ENCODE assay signal across 14 cellular contexts in genomic region chr10:61869772-61870520, GRCh38. TPM values are rescaled to one million over a fixed set of nuclear protein-coding genes. Genes with fewer than 3 reads are reported as not detected.
A peak's percentile ranks its signal among the peaks of the same experiment; 100 is the strongest.
DNase-seq lines count a peak whose midpoint lies in the region; ATAC-seq and TF ChIP-seq lines count a peak whose summit lies in the region.
"Had no signal": no experiment of that assay in that cellular context is flagged by ENCODE, and none has a peak within 500 bp of the region (broad histone marks: within the 10 kb centered on the region; RNA-seq: fewer than 3 reads in every experiment).

No MANE protein-coding gene starts in this region.

- peak overlapping the region; percentile 25 for H3K27ac ChIP-seq in AG04450 (ENCODE audit: low read depth, low read length)
- H3K27ac ChIP-seq in muscle layer of duodenum (ENCODE audit: low read length): no peak overlapping the region
- H3K27ac ChIP-seq in Peyer's patch: peak overlapping the region in 2 of 4 donors; percentile 13 to 42
- H3K27ac ChIP-seq: gastrocnemius medialis had no signal

- TF ChIP-seq CTCF in AG04450 (IDR thresholded peaks at IDR 0.05; ENCODE audit: low read depth, low read length): no peak
- TF ChIP-seq CTCF in Loucy (conservative IDR thresholded peaks at IDR 0.05; ENCODE audit: low read length): no peak
- no peak for TF ChIP-seq CTCF in Peyer's patch (IDR thresholded peaks at IDR 0.05)

- ATAC-seq in T-helper 17 cell: no peak
- ATAC-seq: gastrocnemius medialis; stimulated activated naive CD8-positive, alpha-beta T cell treated with anti-CD3 and anti-CD28 coated beads, Interleukin-15, amount 100 ng/mL, for 72 hours had no signal

- peaks cover 2% of the 10 kb centered on the region for H3K4me1 Mint-ChIP-seq in activated CD4-positive, alpha-beta T cell treated with anti-CD3 and anti-CD28 coated beads, Interleukin-2, amount 10 ng/mL, durations not matched to agents 24 days and 14 days
- H3K4me1 Mint-ChIP-seq in T-helper 17 cell: no peaks in the 10 kb centered on the region

- no peak for TF ChIP-seq POLR2A in Peyer's patch (IDR thresholded peaks at IDR 0.05)

- no peaks in the 10 kb centered on the region; the same call in 1 of the 2 replicates for H3K9me3 ChIP-seq in AG04450 (ENCODE audit: control insufficient read depth, insufficient read depth, low read length)
- no peaks in the 10 kb centered on the region for H3K9me3 ChIP-seq in Loucy (ENCODE audit: insufficient read depth, low read depth, low read length)
- no peaks in the 10 kb centered on the region for H3K9me3 ChIP-seq in muscle layer of duodenum (ENCODE audit: control insufficient read depth in 1 of 2, low read length in 2 of 2)
- no peaks in the 10 kb centered on the region for H3K9me3 ChIP-seq in T-helper 17 cell (ENCODE audit: control insufficient read depth, low read length, poor library complexity, severe bottlenecking)
- H3K9me3 ChIP-seq in Peyer's patch: no peaks in the 10 kb centered on the region
- H3K9me3 ChIP-seq: gastrocnemius medialis had no signal

- H3K36me3 Mint-ChIP-seq in activated CD4-positive, alpha-beta T cell treated with anti-CD3 and anti-CD28 coated beads, Interleukin-2, amount 10 ng/mL, durations not matched to agents 24 days and 14 days (ENCODE audit: low read depth): no peaks in the 10 kb centered on the region
- H3K36me3 Mint-ChIP-seq in T-helper 17 cell (ENCODE audit: low read depth): no peaks in the 10 kb centered on the region

- H3K4me1 ChIP-seq in Loucy (ENCODE audit: insufficient read depth, low read length, poor library complexity, severe bottlenecking) (peaks cover 21% of the 10 kb centered on the region), muscle layer of duodenum (ENCODE audit: control insufficient read depth in 1 of 2, insufficient read depth in 2 of 2, low read length in 2 of 2) (peaks cover 4 to 13% of the 10 kb centered on the region in 2 donors), Peyer's patch (peaks cover 0 to 3% (median 0%) of the 10 kb centered on the region in 4 donors)

- H3K4me3 Mint-ChIP-seq in activated CD4-positive, alpha-beta T cell treated with anti-CD3 and anti-CD28 coated beads, Interleukin-2, amount 10 ng/mL, durations not matched to agents 24 days and 14 days: no peak overlapping the region
- H3K4me3 Mint-ChIP-seq in T-helper 17 cell: no peak overlapping the region
- H3K4me3 Mint-ChIP-seq: stimulated activated naive CD8-positive, alpha-beta T cell treated with anti-CD3 and anti-CD28 coated beads, Interleukin-15, amount 100 ng/mL, for 72 hours had no signal

- H4K20me1 ChIP-seq in Loucy (ENCODE audit: insufficient read depth, low read length, poor library complexity, severe bottlenecking): no peaks in the 10 kb centered on the region

- H3K27ac Mint-ChIP-seq in activated CD4-positive, alpha-beta T cell treated with anti-CD3 and anti-CD28 coated beads, Interleukin-2, amount 10 ng/mL, durations not matched to agents 24 days and 14 days: no peak overlapping the region
- H3K27ac Mint-ChIP-seq in T-helper 17 cell: no peak overlapping the region

- POLR2A ChIA-PET in AG04450 (lab: Yijun Ruan, JAX): no interaction called here

- CTCF ChIA-PET in AG04450 (lab: Charles Lee): interaction anchor here (1.3 kb wide), 1 partner anchor 598 kb away, joined by 3 read pairs; no protein-coding TSS in a partner anchor

- no peaks in the 10 kb centered on the region for H3K36me3 ChIP-seq in Loucy (ENCODE audit: insufficient read depth, low read length)
- no peaks in the 10 kb centered on the region for H3K36me3 ChIP-seq in muscle layer of duodenum (ENCODE audit: control insufficient read depth in 1 of 2, insufficient read depth in 2 of 2, low read length in 2 of 2)
- no peaks in the 10 kb centered on the region for H3K36me3 ChIP-seq in Peyer's patch
- H3K36me3 ChIP-seq: gastrocnemius medialis had no signal

- peak overlapping the region; percentile 21 for H3K4me3 ChIP-seq in AG04450 (ENCODE audit: low read depth, low read length)
- peak overlapping the region; percentile 72 for H3K4me3 ChIP-seq in Loucy (ENCODE audit: low read length, poor library complexity, severe bottlenecking)
- H3K4me3 ChIP-seq in muscle layer of duodenum (ENCODE audit: low read depth in 1 of 2, low read length in 2 of 2): peak overlapping the region; percentile 9 to 17
- no peak overlapping the region for H3K4me3 ChIP-seq in Peyer's patch
- H3K4me3 ChIP-seq: gastrocnemius medialis had no signal

- no peaks in the 10 kb centered on the region for H3K79me2 ChIP-seq in Loucy (ENCODE audit: insufficient read depth, low read length)

- H3F3A ChIP-seq in Loucy (ENCODE audit: low read depth): 0 out of 2 replicates have a peak, but pooled peaks cover 5% of the 10 kb centered on the region

- H3K27me3 Mint-ChIP-seq in activated CD4-positive, alpha-beta T cell treated with anti-CD3 and anti-CD28 coated beads, Interleukin-2, amount 10 ng/mL, durations not matched to agents 24 days and 14 days: peaks cover 12% of the 10 kb centered on the region
- H3K27me3 Mint-ChIP-seq in T-helper 17 cell: peaks cover 21% of the 10 kb centered on the region

- H3K27me3 ChIP-seq in AG04450 (ENCODE audit: control insufficient read depth, insufficient read depth, low read length) (no peaks in the 10 kb centered on the region), Loucy (ENCODE audit: insufficient read depth, low read length, poor library complexity, severe bottlenecking) (no peaks in the 10 kb centered on the region), muscle layer of duodenum (ENCODE audit: low read depth, low read length) (no peaks in the 10 kb centered on the region), Peyer's patch (no peaks in the 10 kb centered on the region)
- H3K27me3 ChIP-seq: gastrocnemius medialis had no signal

- H3K9ac ChIP-seq in Loucy (ENCODE audit: low read depth, low read length, poor library complexity, severe bottlenecking): peak overlapping the region; percentile 69

- H3K4me2 ChIP-seq in Loucy (ENCODE audit: low read depth, low read length, poor library complexity, severe bottlenecking): peak overlapping the region; percentile 87

- DNase-seq in AG04450 (ENCODE audit: low read depth, low spot score): peak; percentile 21
- DNase-seq in dedifferentiated amniotic fluid mesenchymal stem cell (ENCODE audit: extremely low spot score): peak; percentile 57
- DNase-seq in activated CD4-positive, alpha-beta T cell treated with anti-CD3 and anti-CD28 coated beads, Interleukin-2, amount 10 ng/mL, durations not matched to agents 24 days and 14 days: no peak
- DNase-seq in T-helper 17 cell: no peak
- DNase-seq in NCI-H2171 treated with DMSO at 0.1 percent for 48 hours (lab: John Stamatoyannopoulos, UW): no peak
- no peak for DNase-seq in Peyer's patch
- DNase-seq: amniotic stem cell; gastrocnemius medialis; GF-D8; NCI-H510A; stimulated activated CD4-positive, alpha-beta T cell treated with anti-CD3 and anti-CD28 coated beads, Interleukin-1b, Interleukin-23, amount 100 ng/mL, for 48 hours; stimulated activated naive CD8-positive, alpha-beta T cell treated with anti-CD3 and anti-CD28 coated beads, Interleukin-15, amount 100 ng/mL, for 72 hours had no signal

- H3K9me2 ChIP-seq in Loucy (replicated peaks; ENCODE audit: low read depth, low read length): no peaks in the 10 kb centered on the region

- H2AFZ ChIP-seq in Loucy (ENCODE audit: low read length): no peak overlapping the region

- no peaks in the 10 kb centered on the region for H3K9me3 Mint-ChIP-seq in activated CD4-positive, alpha-beta T cell treated with anti-CD3 and anti-CD28 coated beads, Interleukin-2, amount 10 ng/mL, durations not matched to agents 24 days and 14 days
- H3K9me3 Mint-ChIP-seq: stimulated activated naive CD8-positive, alpha-beta T cell treated with anti-CD3 and anti-CD28 coated beads, Interleukin-15, amount 100 ng/mL, for 72 hours had no signal

- intact Hi-C loops in activated CD4-positive, alpha-beta T cell treated with anti-CD3 and anti-CD28 coated beads, Interleukin-2, amount 10 ng/mL, durations not matched to agents 24 days and 14 days (cut with micrococcal nuclease): no loop called here

RNA-seq across cellular contexts. Expression of gene ARID5B, which starts 31.6 kb away (rescaled TPM):
- polyA plus RNA-seq in AG04450 (2011; rRNA removed): 132 and 137 TPM in 2 replicates
- 407 and 416 TPM in 2 replicates for polyA minus RNA-seq in AG04450 (2011; rRNA and poly(A)+ RNA removed)
- 56.9 and 58.2 TPM in 2 replicates for total RNA-seq in activated CD4-positive, alpha-beta T cell treated with anti-CD3 and anti-CD28 coated beads, Interleukin-2, amount 10 ng/mL, durations not matched to agents 24 days and 14 days
- total RNA-seq in T-helper 17 cell: 10 to 100 TPM; 58.2 to 67.6 TPM
- 100 to 1,000 TPM in 1 of 4 donors, 10 to 100 TPM in 3; 10.5 to 167 (median 29.4) TPM for total RNA-seq in Peyer's patch

Comparison
In these comparisons a context has a peak if more than half of its experiments do, and no peak if none do; other contexts are left out.
1. DNase-seq: peak in AG04450 (single experiment) and dedifferentiated amniotic fluid mesenchymal stem cell (single experiment); none in activated CD4-positive, alpha-beta T cell treated with anti-CD3 and anti-CD28 coated beads, Interleukin-2, amount 10 ng/mL, durations not matched to agents 24 days and 14 days (single experiment), T-helper 17 cell (0 of 3), NCI-H2171 treated with DMSO at 0.1 percent for 48 hours (single experiment) and Peyer's patch (0 of 3).
2. H3K4me3 ChIP-seq: peak in AG04450 (single experiment), Loucy (single experiment) and muscle layer of duodenum (2 of 2); none in Peyer's patch (0 of 4).